Comparison of ENCODE assay signal across 8 cellular contexts in the genomic region with DNA sequence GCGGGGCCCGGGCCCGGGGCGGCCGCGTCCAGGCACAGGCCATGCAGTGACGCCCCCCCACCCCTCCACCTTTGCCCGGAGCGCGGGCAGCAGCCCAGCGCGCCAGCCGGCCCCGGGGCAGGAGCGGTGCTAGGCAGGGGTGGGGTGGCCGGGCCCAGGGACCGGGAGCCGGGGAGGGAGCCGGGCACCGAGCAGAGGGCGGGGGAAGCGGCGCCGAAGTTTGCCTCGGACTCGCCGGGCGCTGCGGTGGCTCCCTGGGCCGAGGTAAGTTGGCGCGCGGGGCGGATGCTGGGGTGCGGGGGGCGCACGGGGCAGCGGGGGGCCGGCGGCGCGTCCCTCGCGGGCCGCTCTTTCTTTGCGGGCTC.
DNase-seq lines count a peak whose midpoint lies in the region; ATAC-seq and TF ChIP-seq lines count a peak whose summit lies in the region.

No MANE protein-coding gene starts in this region.

- H3K27ac ChIP-seq in HEK293 (ENCODE audit: extremely low read depth, low read depth, low read length) (peak overlapping the region; percentile 65; the same call in 1 of the 2 replicates), substantia nigra (ENCODE audit: low read depth, low read length, poor library complexity, severe bottlenecking) (peak overlapping the region; percentile 54)

- peak overlapping the region; percentile 78 for H3K4me3 ChIP-seq in HEK293 (ENCODE audit: low read depth, low read length)
- peak overlapping the region; percentile 72 for H3K4me3 ChIP-seq in WI38 (ENCODE audit: low read depth, low read length)
- peak overlapping the region; percentile 23 for H3K4me3 ChIP-seq in iPS-15b (ENCODE audit: low read depth, low read length)

- H3K36me3 ChIP-seq in HEK293 (ENCODE audit: control insufficient read depth in 2 of 2, insufficient read depth in 1 of 2, low read length in 2 of 2) (peaks cover 0 to 2% of the 10 kb centered on the region in 2 experiments; a peak in 1 of 3 replicates), iPS-15b (ENCODE audit: control insufficient read depth, insufficient read depth, low read length) (no peaks in the 10 kb centered on the region)

- no peak for ATAC-seq in HG03045 (IDR thresholded peaks at IDR 0.05; ENCODE audit: unreplicated experiment)

- in situ Hi-C loops in GM13976 (cut with MboI; ENCODE audit: low sequenced_read_pairs, unreplicated experiment) = no loop called here

- H3K27me3 ChIP-seq in iPS-15b (ENCODE audit: control insufficient read depth, insufficient read depth, low read length) = peaks cover 41% of the 10 kb centered on the region

- POLR2A ChIA-PET in HEK293 (lab: Yijun Ruan, JAX) = interaction anchor here (1.4 kb wide), 1 partner anchor 168 kb away, joined by 3 read pairs; no protein-coding TSS in a partner anchor

- H3K9ac ChIP-seq in iPS-15b (ENCODE audit: low read depth, low read length) = no peak overlapping the region

- H3K9me3 ChIP-seq in HEK293 (ENCODE audit: control insufficient read depth, insufficient read depth, low read depth, low read length) (no peaks in the 10 kb centered on the region), iPS-15b (ENCODE audit: control insufficient read depth, insufficient read depth, low read length) (no peaks in the 10 kb centered on the region)

- TF ChIP-seq CTCF in GM13976 (IDR thresholded peaks at IDR 0.05; ENCODE audit: borderline replicate concordance, control extremely low read depth, extremely low read depth, insufficient read depth, missing control alignments) = no peak
- no peak for TF ChIP-seq CTCF in HEK293 (tag by site-specific recombination; IDR thresholded peaks at IDR 0.05)
- no peak for TF ChIP-seq CTCF in WI38 (IDR thresholded peaks at IDR 0.05; ENCODE audit: low read depth, low read length)

- H3K4me1 ChIP-seq in HEK293 (ENCODE audit: control insufficient read depth, insufficient read depth, low read length) = peaks cover 6% of the 10 kb centered on the region; the same call in 1 of the 2 replicates
- H3K4me1 ChIP-seq in iPS-15b (ENCODE audit: control insufficient read depth, insufficient read depth, low read length) = peaks cover 21% of the 10 kb centered on the region

- DNase-seq in GM13976 (ENCODE audit: low spot score) (peak; percentile 45), substantia nigra (lab: John Stamatoyannopoulos, UW) (peak in 6 of 49 donors; percentile 44 to 81 (median 52)), NCI-H1105 treated with DMSO at 0.1 percent for 48 hours (lab: John Stamatoyannopoulos, UW) (no peak)
- no peak for DNase-seq in stimulated activated naive CD4-positive, alpha-beta T cell treated with Interleukin-2 at 50 U/mL for 16 hours (lab: John Stamatoyannopoulos, UW)

- CTCF ChIA-PET in HEK293 (lab: Yijun Ruan, JAX) = no interaction called here

TF ChIP-seq in HEK293, 187 proteins besides CTCF, POLR2A, EP300 and RAD21:
- no peak for TF ChIP-seq KLF1 (tag by site-specific recombination; IDR thresholded peaks at IDR 0.05)
- TF ChIP-seq MEIS1 (CRISPR knock-in tag; IDR thresholded peaks at IDR 0.05; ENCODE audit: borderline replicate concordance) = no peak
- TF ChIP-seq, protein P1, sequence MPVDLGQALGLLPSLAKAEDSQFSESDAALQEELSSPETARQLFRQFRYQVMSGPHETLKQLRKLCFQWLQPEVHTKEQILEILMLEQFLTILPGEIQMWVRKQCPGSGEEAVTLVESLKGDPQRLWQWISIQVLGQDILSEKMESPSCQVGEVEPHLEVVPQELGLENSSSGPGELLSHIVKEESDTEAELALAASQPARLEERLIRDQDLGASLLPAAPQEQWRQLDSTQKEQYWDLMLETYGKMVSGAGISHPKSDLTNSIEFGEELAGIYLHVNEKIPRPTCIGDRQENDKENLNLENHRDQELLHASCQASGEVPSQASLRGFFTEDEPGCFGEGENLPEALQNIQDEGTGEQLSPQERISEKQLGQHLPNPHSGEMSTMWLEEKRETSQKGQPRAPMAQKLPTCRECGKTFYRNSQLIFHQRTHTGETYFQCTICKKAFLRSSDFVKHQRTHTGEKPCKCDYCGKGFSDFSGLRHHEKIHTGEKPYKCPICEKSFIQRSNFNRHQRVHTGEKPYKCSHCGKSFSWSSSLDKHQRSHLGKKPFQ (tag by site-specific recombination; IDR thresholded peaks at IDR 0.05) = no peak
- no peak for TF ChIP-seq ZNF138 (tag by site-specific recombination; IDR thresholded peaks at IDR 0.05; ENCODE audit: borderline replicate concordance)
- no peak for TF ChIP-seq SP2 (tag by site-specific recombination; IDR thresholded peaks at IDR 0.05)
- TF ChIP-seq ZNF529 (tag by site-specific recombination; IDR thresholded peaks at IDR 0.05; ENCODE audit: insufficient replicate concordance) = no peak
- TF ChIP-seq ZNF791 (tag by site-specific recombination; IDR thresholded peaks at IDR 0.05) = no peak
- no peak for TF ChIP-seq ZNF549 (tag by site-specific recombination; IDR thresholded peaks at IDR 0.05)
- TF ChIP-seq KLF10 (tag by site-specific recombination; IDR thresholded peaks at IDR 0.05) = no peak
- no peak for TF ChIP-seq ZXDB (tag by site-specific recombination; IDR thresholded peaks at IDR 0.05)
- TF ChIP-seq ZNF580 (tag by site-specific recombination; IDR thresholded peaks at IDR 0.05) = no peak

Comparison
In these comparisons a context has a peak if more than half of its experiments do, and no peak if none do; other contexts are left out.
1. H3K4me3 ChIP-seq: peak in every context shown above with its lines; median percentile 78 in HEK293; 72 in WI38; 23 in iPS-15b.